Comparison of ENCODE assay signal across 23 cellular contexts in genomic region chr11:4960877-4961276, GRCh38. TPM values are rescaled to one million over a fixed set of nuclear protein-coding genes. Genes with fewer than 3 reads are reported as not detected.
DNase-seq lines count a peak whose midpoint lies in the region; ATAC-seq, FAIRE-seq and TF ChIP-seq lines count a peak whose summit lies in the region.
"Had no signal": no experiment of that assay in that cellular context is flagged by ENCODE, and none has a peak within 500 bp of the region (broad histone marks: within the 10 kb centered on the region; RNA-seq: fewer than 3 reads in every experiment).

No MANE protein-coding gene starts in this region.

- H3K9me2 ChIP-seq in GM23248 (ENCODE audit: insufficient read depth) = no peaks in the 10 kb centered on the region
- no peaks in the 10 kb centered on the region for H3K9me2 ChIP-seq in GM23338 (ENCODE audit: insufficient read depth)

- FAIRE-seq in bronchial epithelial cell (lab: Jason Lieb, UNC) = no peak
- FAIRE-seq: GM12891 had no signal

- H3K27me3 ChIP-seq in GM23248 (replicated peaks; ENCODE audit: insufficient read depth) = no peaks in the 10 kb centered on the region
- no peaks in the 10 kb centered on the region for H3K27me3 ChIP-seq in bronchial epithelial cell (ENCODE audit: control insufficient read depth, insufficient read depth, low read length)
- no peaks in the 10 kb centered on the region for H3K27me3 ChIP-seq in GM23338 (ENCODE audit: insufficient read depth)
- H3K27me3 ChIP-seq: Peyer's patch had no signal

- ATAC-seq in GM23338 = no peak

- peaks cover 4% of the 10 kb centered on the region; the same call in 1 of the 3 replicates for H3K4me1 Mint-ChIP-seq in GM23338
- H3K4me1 Mint-ChIP-seq: CD4-positive, alpha-beta memory T cell had no signal

- H3K27me3 Mint-ChIP-seq in GM23338 (ENCODE audit: insufficient read depth, low read depth, poor library complexity) = no peaks in the 10 kb centered on the region

- WGBS in GM23248 (ENCODE audit: low coverage in 1 of 2, low lambda C conversion rate in 2 of 2, missing lambda C conversion rate in 2 of 2), 2 experiments = 34 to 35% methylated on average over 3 of the region's 3 CpGs

- H3K36me3 Mint-ChIP-seq in GM23338 (ENCODE audit: low read depth) = no peaks in the 10 kb centered on the region
- H3K36me3 Mint-ChIP-seq: CD4-positive, alpha-beta memory T cell had no signal

- H3K4me3 Mint-ChIP-seq in GM23338 = no peak overlapping the region
- H3K4me3 Mint-ChIP-seq: CD4-positive, alpha-beta memory T cell had no signal

- H3K4me2 ChIP-seq in GM23248 (ENCODE audit: unreplicated experiment) = no peak overlapping the region
- no peak overlapping the region for H3K4me2 ChIP-seq in GM23338

- no peak overlapping the region for H3K9ac ChIP-seq in GM23248

- no peak overlapping the region for H3K4me3 ChIP-seq in GM23248
- no peak overlapping the region for H3K4me3 ChIP-seq in bronchial epithelial cell (ENCODE audit: low read depth, low read length)
- no peak overlapping the region for H3K4me3 ChIP-seq in GM23338
- H3K4me3 ChIP-seq: Peyer's patch, SK-N-MC had no signal

- H3F3A ChIP-seq in GM23248 (ENCODE audit: insufficient read depth) = no peaks in the 10 kb centered on the region
- no peaks in the 10 kb centered on the region for H3F3A ChIP-seq in GM23338 (replicated peaks; ENCODE audit: low read depth)

- H3K4me1 ChIP-seq in GM23248 (ENCODE audit: insufficient read depth) (no peaks in the 10 kb centered on the region), GM23338 (ENCODE audit: insufficient read depth) (no peaks in the 10 kb centered on the region)
- H3K4me1 ChIP-seq: Peyer's patch had no signal

- H4K20me1 ChIP-seq in GM23248 (ENCODE audit: insufficient read depth) (no peaks in the 10 kb centered on the region), GM23338 (replicated peaks; ENCODE audit: insufficient read depth) (no peaks in the 10 kb centered on the region)

- no peaks in the 10 kb centered on the region for H3K79me2 ChIP-seq in GM23248 (ENCODE audit: insufficient read depth)
- no peaks in the 10 kb centered on the region for H3K79me2 ChIP-seq in GM23338 (replicated peaks; ENCODE audit: insufficient read depth)

- no peak for TF ChIP-seq CTCF in bronchial epithelial cell (IDR thresholded peaks at IDR 0.05; ENCODE audit: insufficient read depth, low read length, severe bottlenecking)
- no peak for TF ChIP-seq CTCF in GM23338 (conservative IDR thresholded peaks at IDR 0.05; ENCODE audit: low read depth in 2 of 2)

- DNase-seq in NCI-H1417 (lab: John Stamatoyannopoulos, UW) (peak in 2 of 3 experiments; percentile 17 to 66), NCI-H1417 treated with DMSO at 0.1 percent for 48 hours (lab: John Stamatoyannopoulos, UW) (no peak), GM23248 (peak; percentile 0), NCI-H69 (lab: John Stamatoyannopoulos, UW) (peak; percentile 75), bronchial epithelial cell (ENCODE audit: low read depth) (peak; percentile 10), T1000 (lab: John Stamatoyannopoulos, UW) (no peak), GM23338 (ENCODE audit: low spot score) (no peak)
- DNase-seq in activated naive CD4-positive, alpha-beta T cell treated with Interleukin-2 at 50 U/mL for 16 hours = no peak
- DNase-seq: 8988T; Calu3; CD4-positive, alpha-beta memory T cell; DMS79 treated with DMSO at 0.1 percent for 48 hours; GDM1; H7; NCI-H1694; NCI-H2107; NCI-H446; NCI-H774; Peyer's patch; Right ventricle myocardium superior had no signal

- no peaks in the 10 kb centered on the region for H3K9me3 ChIP-seq in GM23248 (ENCODE audit: low read depth)
- H3K9me3 ChIP-seq: Peyer's patch had no signal

- no peak overlapping the region for H3K27ac Mint-ChIP-seq in GM23338
- H3K27ac Mint-ChIP-seq: CD4-positive, alpha-beta memory T cell had no signal

- no peaks in the 10 kb centered on the region for H3K9me3 Mint-ChIP-seq in GM23338

- in situ Hi-C loops in GM23248 (cut with MboI) = no loop called here

- H3K36me3 ChIP-seq in GM23248 (ENCODE audit: low read depth) (no peaks in the 10 kb centered on the region), bronchial epithelial cell (ENCODE audit: control insufficient read depth, insufficient read depth, low read length) (no peaks in the 10 kb centered on the region), GM23338 (ENCODE audit: insufficient read depth) (no peaks in the 10 kb centered on the region)
- H3K36me3 ChIP-seq: Peyer's patch had no signal

- H2AFZ ChIP-seq in GM23248 = no peak overlapping the region
- H2AFZ ChIP-seq in GM23338 = no peak overlapping the region

- H3K27ac ChIP-seq in GM23248 (no peak overlapping the region), GM23338 (ENCODE audit: low read depth) (no peak overlapping the region)
- H3K27ac ChIP-seq: Peyer's patch, SK-N-MC had no signal

TF ChIP-seq in GM23338, 12 proteins besides CTCF, POLR2A, EP300 and RAD21:
- no peak for TF ChIP-seq STAT1 (IDR thresholded peaks at IDR 0.05; ENCODE audit: unreplicated experiment)

RNA-seq across cellular contexts. Expression of gene OR51A2, which starts 5.4 kb away (rescaled TPM):
- not detected in 2 replicates for total RNA-seq in GM23248 (2014; rRNA removed; shearing (Covaris generic))
- polyA plus RNA-seq in GM23248 (2016; fragmentation: Nextera tagmentation; extraction: Ambion mirVana) (not detected in 2 replicates), GM23338 (2016; fragmentation: Nextera tagmentation; extraction: Ambion mirVana) (not detected in 2 replicates)
- not detected in 2 replicates for total RNA-seq in bronchial epithelial cell
- total RNA-seq in GM23338 (2014; rRNA removed; shearing (Covaris generic)) = not detected in 2 replicates
- total RNA-seq: Calu3; CD4-positive, alpha-beta memory T cell; H7; Peyer's patch; Right ventricle myocardium superior had no signal
- polyA plus RNA-seq: BJ; CD4-positive, alpha-beta memory T cell had no signal

RNA-seq across cellular contexts. Expression of gene OR51A4, which starts 13.5 kb away (rescaled TPM):
- total RNA-seq in GM23248 (2014; rRNA removed; shearing (Covaris generic)) = not detected in 2 replicates
- polyA plus RNA-seq in GM23248 (2016; fragmentation: Nextera tagmentation; extraction: Ambion mirVana) (not detected in 2 replicates), GM23338 (2016; fragmentation: Nextera tagmentation; extraction: Ambion mirVana) (not detected in 2 replicates)
- not detected in 2 replicates for total RNA-seq in bronchial epithelial cell
- total RNA-seq in GM23338 (2014; rRNA removed; shearing (Covaris generic)) = not detected in 2 replicates
- total RNA-seq: Calu3; CD4-positive, alpha-beta memory T cell; H7; Peyer's patch; Right ventricle myocardium superior had no signal
- polyA plus RNA-seq: BJ; CD4-positive, alpha-beta memory T cell had no signal

RNA-seq across cellular contexts. Expression of gene OR51L1, which starts 33.8 kb away (rescaled TPM):
- total RNA-seq in GM23248 (2014; rRNA removed; shearing (Covaris generic)) = not detected in 2 replicates
- polyA plus RNA-seq in GM23248 (2016; fragmentation: Nextera tagmentation; extraction: Ambion mirVana) = not detected in 2 replicates
- total RNA-seq in bronchial epithelial cell = not detected in 2 replicates
- total RNA-seq in GM23338 (2014; rRNA removed; shearing (Covaris generic)) = not detected in 2 replicates
- polyA plus RNA-seq in GM23338 (2016; fragmentation: Nextera tagmentation; extraction: Ambion mirVana) = not detected in 2 replicates
- total RNA-seq: Calu3; CD4-positive, alpha-beta memory T cell; H7; Peyer's patch; Right ventricle myocardium superior had no signal
- polyA plus RNA-seq: BJ; CD4-positive, alpha-beta memory T cell had no signal

RNA-seq across cellular contexts. Expression of gene OR51G1, which starts 36.7 kb away (rescaled TPM):
- total RNA-seq in GM23248 (2014; rRNA removed; shearing (Covaris generic)) = not detected in 2 replicates
- not detected in 2 replicates for polyA plus RNA-seq in GM23248 (2016; fragmentation: Nextera tagmentation; extraction: Ambion mirVana)
- not detected in 2 replicates for total RNA-seq in bronchial epithelial cell
- total RNA-seq in GM23338 (2014; rRNA removed; shearing (Covaris generic)) = not detected in 2 replicates
- polyA plus RNA-seq in GM23338 (2016; fragmentation: Nextera tagmentation; extraction: Ambion mirVana) = not detected in 2 replicates
- total RNA-seq: Calu3; CD4-positive, alpha-beta memory T cell; H7; Peyer's patch; Right ventricle myocardium superior had no signal
- polyA plus RNA-seq: BJ; CD4-positive, alpha-beta memory T cell had no signal

RNA-seq across cellular contexts. Expression of gene OR51G2, which starts 41.7 kb away (rescaled TPM):
- not detected in 2 replicates for total RNA-seq in GM23248 (2014; rRNA removed; shearing (Covaris generic))
- polyA plus RNA-seq in GM23248 (2016; fragmentation: Nextera tagmentation; extraction: Ambion mirVana) (not detected in 2 replicates), GM23338 (2016; fragmentation: Nextera tagmentation; extraction: Ambion mirVana) (not detected in 2 replicates)
- total RNA-seq in bronchial epithelial cell = not detected in 2 replicates
- total RNA-seq in GM23338 (2014; rRNA removed; shearing (Covaris generic)) = not detected in 2 replicates
- total RNA-seq: Calu3; CD4-positive, alpha-beta memory T cell; H7; Peyer's patch; Right ventricle myocardium superior had no signal
- polyA plus RNA-seq: BJ; CD4-positive, alpha-beta memory T cell had no signal

Comparison
In these comparisons a context has a peak if more than half of its experiments do, and no peak if none do; other contexts are left out.
1. DNase-seq: peak in NCI-H1417 (2 of 3), GM23248 (single experiment), NCI-H69 (single experiment) and bronchial epithelial cell (single experiment); none in NCI-H1417 treated with DMSO at 0.1 percent for 48 hours (single experiment), T1000 (single experiment), GM23338 (single experiment) and activated naive CD4-positive, alpha-beta T cell treated with Interleukin-2 at 50 U/mL for 16 hours (single experiment).